16 cellular contexts compared by ENCODE assay signal in the genomic region with DNA sequence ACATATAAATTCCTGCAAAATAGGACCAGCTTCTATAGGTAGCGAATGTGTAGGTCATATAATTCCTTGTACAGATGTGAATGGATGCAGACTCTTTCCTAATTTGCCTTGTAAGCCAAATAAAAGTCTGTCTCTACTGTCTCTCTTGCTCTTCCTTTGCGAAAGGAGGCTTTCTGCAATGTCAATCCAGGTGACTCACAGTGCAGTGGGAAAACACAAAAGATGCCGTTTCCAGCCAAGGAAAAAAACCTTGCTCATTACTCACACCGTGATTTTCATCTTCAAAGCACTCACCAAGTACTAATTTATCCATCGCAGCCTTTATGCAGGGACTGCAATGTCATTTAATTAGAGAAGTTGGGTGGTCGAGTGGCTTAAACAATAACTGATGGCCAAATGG.
"Had no signal": no experiment of that assay in that cellular context is flagged by ENCODE, and none has a peak within 500 bp of the region (broad histone marks: within the 10 kb centered on the region; RNA-seq: fewer than 3 reads in every experiment).

No MANE protein-coding gene starts in this region.

- DNase-seq: activated CD4-positive, alpha-beta T cell treated with anti-CD3 and anti-CD28 coated beads, Interleukin-2, amount 50 U/mL, for 4 hours; activated gamma-delta T cell treated with Interleukin-2 at 50 U/mL for 16 hours; activated naive CD8-positive, alpha-beta T cell treated with anti-CD3 and anti-CD28 coated beads for 36 hours; amniotic stem cell; heart left ventricle; kidney; stimulated activated CD4-positive, alpha-beta T cell treated with anti-CD3 and anti-CD28 coated beads, Interleukin-4, amount 100 ng/mL, for 1 hour; stimulated activated naive CD8-positive, alpha-beta T cell treated with anti-CD3 and anti-CD28 coated beads, Interleukin-15, amount 100 ng/mL, for 72 hours; trophoblast cell had no signal

- H3K4me3 ChIP-seq: gastroesophageal sphincter, heart left ventricle, lung, smooth muscle cell, suprapubic skin, vagina had no signal

- ATAC-seq: gastroesophageal sphincter; heart left ventricle; left lobe of liver; sciatic nerve; stimulated activated naive CD8-positive, alpha-beta T cell treated with anti-CD3 and anti-CD28 coated beads, Interleukin-15, amount 100 ng/mL, for 72 hours had no signal
